ENCODE assay signal across 17 cellular contexts in the genomic region with DNA sequence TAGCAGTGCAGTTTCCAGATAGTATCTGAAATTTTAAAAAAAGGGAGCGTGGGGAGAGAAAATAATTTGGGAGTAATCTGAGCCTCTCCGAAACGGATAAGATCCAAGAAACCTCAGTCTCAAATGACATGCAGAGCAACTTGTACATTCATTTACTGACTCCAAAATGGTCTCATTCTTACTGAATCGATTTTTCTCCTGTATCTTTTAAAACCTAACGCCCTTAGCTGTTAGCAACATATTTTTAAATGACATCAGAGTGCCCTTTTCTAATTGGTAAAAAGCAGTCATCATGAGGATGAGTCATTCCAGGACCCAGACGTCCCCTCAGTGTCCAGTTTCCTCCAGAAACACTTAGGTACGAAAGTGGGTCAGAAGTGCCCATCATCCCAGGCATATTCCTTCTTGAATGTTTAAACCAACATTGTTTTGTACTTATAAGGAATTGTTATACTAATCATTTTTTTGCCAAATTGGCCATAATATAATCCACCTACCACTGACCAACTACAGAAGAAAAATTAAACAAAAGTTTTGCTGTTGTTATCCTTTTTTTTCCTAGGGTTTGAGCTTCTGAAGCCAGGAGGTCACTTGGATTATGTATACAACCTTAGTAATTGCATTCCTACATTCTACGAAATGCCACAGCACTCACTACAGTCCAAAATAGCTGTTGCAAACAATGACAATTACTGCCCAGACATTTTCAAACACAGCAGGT.
DNase-seq lines count a peak whose midpoint lies in the region; ATAC-seq and TF ChIP-seq lines count a peak whose summit lies in the region.
"Had no signal": no experiment of that assay in that cellular context is flagged by ENCODE, and none has a peak within 500 bp of the region (broad histone marks: within the 10 kb centered on the region; RNA-seq: fewer than 3 reads in every experiment).

No MANE protein-coding gene starts in this region.

- peak overlapping the region; percentile 81 for H3K9ac ChIP-seq in skeletal muscle satellite cell (ENCODE audit: low read depth, low read length)

- no peak for TF ChIP-seq POLR2A in body of pancreas (IDR thresholded peaks at IDR 0.05)

- H3K9me3 ChIP-seq in skeletal muscle satellite cell (replicated peaks; ENCODE audit: low read length) (no peaks in the 10 kb centered on the region), body of pancreas (no peaks in the 10 kb centered on the region)

- intact Hi-C loops in body of pancreas (cut with DNase I) = no loop called here

- DNase-seq in ELR (ENCODE audit: low read depth) = peak; percentile 65
- DNase-seq in fibroblast of peridontal ligament (ENCODE audit: extremely low read depth) = peak; percentile 90
- no peak for DNase-seq in NCI-H510A (lab: John Stamatoyannopoulos, UW)
- no peak for DNase-seq in body of pancreas
- DNase-seq in NCI-H146 (lab: John Stamatoyannopoulos, UW) = no peak
- DNase-seq: activated CD8-positive, alpha-beta memory T cell treated with anti-CD3 and anti-CD28 coated beads, Interleukin-2, amount 50 U/mL, for 4 hours; activated naive CD8-positive, alpha-beta T cell treated with anti-CD3 and anti-CD28 coated beads, Interleukin-2, amount 50 U/mL, for 24 hours; effector CD8-positive, alpha-beta T cell; NCI-H1048; NCI-H774; SIG-M5; stimulated activated CD4-positive, alpha-beta T cell treated with anti-CD3 and anti-CD28 coated beads, Interleukin-4, amount 100 ng/mL, for 4 hours; stimulated activated naive CD8-positive, alpha-beta T cell treated with anti-CD3 and anti-CD28 coated beads, Interleukin-15, Interleukin-2, amounts not matched to agents 100 U/mL and 50 U/mL, for 24 hours; WERI-Rb-1 had no signal

- peaks cover 31% of the 10 kb centered on the region for H3K4me1 ChIP-seq in skeletal muscle satellite cell (ENCODE audit: control insufficient read depth, insufficient read depth, low read length)
- no peaks in the 10 kb centered on the region for H3K4me1 ChIP-seq in body of pancreas

- H3K27ac ChIP-seq in body of pancreas = no peak overlapping the region
- H3K27ac ChIP-seq: WERI-Rb-1 had no signal

- WGBS in body of pancreas, 2 donors = 56 to 62% methylated on average over 8 of the region's 8 CpGs

- peak overlapping the region; percentile 48 for H3K4me2 ChIP-seq in skeletal muscle satellite cell (ENCODE audit: low read length)

- no peaks in the 10 kb centered on the region for H3K36me3 ChIP-seq in skeletal muscle satellite cell (ENCODE audit: insufficient read depth, low read length)
- no peaks in the 10 kb centered on the region for H3K36me3 ChIP-seq in body of pancreas (replicated peaks in 1 of 2; ENCODE audit: insufficient read depth in 1 of 2, low read depth in 2 of 2)
- H3K36me3 ChIP-seq: WERI-Rb-1 had no signal

- H3K27me3 ChIP-seq in skeletal muscle satellite cell (ENCODE audit: control insufficient read depth, insufficient read depth, low read length) (no peaks in the 10 kb centered on the region), body of pancreas (no peaks in the 10 kb centered on the region)

- H3K4me3 ChIP-seq in skeletal muscle satellite cell (ENCODE audit: low read length) (no peak overlapping the region), body of pancreas (no peak overlapping the region)

- ATAC-seq in SK-N-SH treated with all-trans-retinoic acid at 6 μM for 48 hours (peak; percentile 67), body of pancreas (no peak), GM21390 (IDR thresholded peaks at IDR 0.05; ENCODE audit: unreplicated experiment) (no peak)
- ATAC-seq: activated naive CD8-positive, alpha-beta T cell treated with anti-CD3 and anti-CD28 coated beads, Interleukin-2, amount 50 U/mL, for 24 hours; stimulated activated naive CD8-positive, alpha-beta T cell treated with anti-CD3 and anti-CD28 coated beads, Interleukin-15, Interleukin-2, amounts not matched to agents 100 U/mL and 50 U/mL, for 24 hours had no signal

- TF ChIP-seq CTCF in body of pancreas (IDR thresholded peaks at IDR 0.05) = no peak

TF ChIP-seq in SK-N-SH treated with all-trans-retinoic acid at 6 μM for 48 hours, 23 proteins besides CTCF, POLR2A, EP300 and RAD21:
- TF ChIP-seq ZNF70 (CRISPR knock-in tag; IDR thresholded peaks at IDR 0.05) = no peak
- no peak for TF ChIP-seq ZC3H10 (CRISPR knock-in tag; IDR thresholded peaks at IDR 0.05)
- TF ChIP-seq BACH2 (CRISPR knock-in tag; IDR thresholded peaks at IDR 0.05; ENCODE audit: borderline replicate concordance) = no peak
- TF ChIP-seq OSR1 (CRISPR knock-in tag; IDR thresholded peaks at IDR 0.05) = no peak
- no peak for TF ChIP-seq ARNTL (CRISPR knock-in tag; IDR thresholded peaks at IDR 0.05; ENCODE audit: borderline replicate concordance, low read depth)
- TF ChIP-seq, protein P1, sequence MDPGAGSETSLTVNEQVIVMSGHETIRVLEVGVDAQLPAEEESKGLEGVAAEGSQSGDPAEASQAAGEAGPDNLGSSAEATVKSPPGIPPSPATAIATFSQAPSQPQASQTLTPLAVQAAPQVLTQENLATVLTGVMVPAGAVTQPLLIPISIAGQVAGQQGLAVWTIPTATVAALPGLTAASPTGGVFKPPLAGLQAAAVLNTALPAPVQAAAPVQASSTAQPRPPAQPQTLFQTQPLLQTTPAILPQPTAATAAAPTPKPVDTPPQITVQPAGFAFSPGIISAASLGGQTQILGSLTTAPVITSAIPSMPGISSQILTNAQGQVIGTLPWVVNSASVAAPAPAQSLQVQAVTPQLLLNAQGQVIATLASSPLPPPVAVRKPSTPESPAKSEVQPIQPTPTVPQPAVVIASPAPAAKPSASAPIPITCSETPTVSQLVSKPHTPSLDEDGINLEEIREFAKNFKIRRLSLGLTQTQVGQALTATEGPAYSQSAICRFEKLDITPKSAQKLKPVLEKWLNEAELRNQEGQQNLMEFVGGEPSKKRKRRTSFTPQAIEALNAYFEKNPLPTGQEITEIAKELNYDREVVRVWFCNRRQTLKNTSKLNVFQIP (CRISPR knock-in tag; IDR thresholded peaks at IDR 0.05; ENCODE audit: borderline replicate concordance, low read depth) = no peak
- TF ChIP-seq TOX (CRISPR knock-in tag; IDR thresholded peaks at IDR 0.05; ENCODE audit: borderline replicate concordance) = no peak
- no peak for TF ChIP-seq TCF4 (CRISPR knock-in tag; IDR thresholded peaks at IDR 0.05; ENCODE audit: borderline replicate concordance)
- TF ChIP-seq ZNF8 (CRISPR knock-in tag; IDR thresholded peaks at IDR 0.05) = no peak
- no peak for TF ChIP-seq PPARA (CRISPR knock-in tag; IDR thresholded peaks at IDR 0.05; ENCODE audit: borderline replicate concordance)
- TF ChIP-seq ZNF565 (CRISPR knock-in tag; conservative IDR thresholded peaks at IDR 0.05; ENCODE audit: low read depth) = no peak
- no peak for TF ChIP-seq RARB (CRISPR knock-in tag; IDR thresholded peaks at IDR 0.05)
- no peak for TF ChIP-seq GLIS3 (CRISPR knock-in tag; IDR thresholded peaks at IDR 0.05)
TF ChIP-seq in SK-N-SH treated with all-trans-retinoic acid at 6 μM for 48 hours: peak in this region for 0.

Comparison
In these comparisons a context has a peak if more than half of its experiments do, and no peak if none do; other contexts are left out.
1. DNase-seq: peak in ELR (single experiment) and fibroblast of peridontal ligament (single experiment); none in NCI-H510A (single experiment), body of pancreas (0 of 4) and NCI-H146 (single experiment).